8 cellular contexts compared by ENCODE assay signal in genomic region chr11:76783294-76783900, GRCh38. TPM values are rescaled to one million over a fixed set of nuclear protein-coding genes. Genes with fewer than 3 reads are reported as not detected.
DNase-seq lines count a peak whose midpoint lies in the region; ATAC-seq and TF ChIP-seq lines count a peak whose summit lies in the region.

TSKU (plus strand) TSS chr11:76783356; CDS start chr11:76795617, 12,261 bp downstream.

- H3K9ac ChIP-seq in smooth muscle cell (ENCODE audit: low read depth): peak within 1 kb of the TSS; percentile 98

- peaks cover 1% of the 10 kb centered on the region for H3F3A ChIP-seq in smooth muscle cell (ENCODE audit: low read depth)

- DNase-seq in CD1c-positive myeloid dendritic cell (ENCODE audit: extremely low spot score): peak; percentile 43
- peak; percentile 84 for DNase-seq in smooth muscle cell (lab: John Stamatoyannopoulos, UW; ENCODE audit: unreplicated experiment)

- H3K27me3 ChIP-seq in smooth muscle cell (ENCODE audit: low read depth): no peaks in the 10 kb centered on the region

- H2AFZ ChIP-seq in smooth muscle cell (ENCODE audit: low read depth): peak within 1 kb of the TSS; percentile 47

- no peaks in the 10 kb centered on the region for H3K36me3 ChIP-seq in smooth muscle cell (ENCODE audit: low read depth)

- no peak within 1 kb of the TSS for H3K27ac Mint-ChIP-seq in IgD-negative memory B cell

- H3K27ac ChIP-seq in adipose tissue (ENCODE audit: low read depth, low read length) (peak within 1 kb of the TSS; percentile 72), smooth muscle cell (ENCODE audit: low read depth) (peak within 1 kb of the TSS; percentile 100)

- no peak for TF ChIP-seq CTCF in smooth muscle cell (IDR thresholded peaks at IDR 0.05; ENCODE audit: borderline replicate concordance, insufficient read depth, poor library complexity, severe bottlenecking)

- H3K9me3 ChIP-seq in iPS-18c (ENCODE audit: control insufficient read depth, insufficient read depth, low read length) (no peaks in the 10 kb centered on the region), smooth muscle cell (replicated peaks; ENCODE audit: low read depth) (no peaks in the 10 kb centered on the region)

- ATAC-seq in GM21447 (IDR thresholded peaks at IDR 0.05; ENCODE audit: unreplicated experiment): no peak
- no peak for ATAC-seq in GM21515 (IDR thresholded peaks at IDR 0.05; ENCODE audit: unreplicated experiment)
- ATAC-seq in GM18867 (IDR thresholded peaks at IDR 0.05; ENCODE audit: unreplicated experiment): no peak

- H3K4me3 Mint-ChIP-seq in IgD-negative memory B cell: peak within 1 kb of the TSS in 3 of 4 donors; percentile 55 to 86 (median 70)

- peaks cover 42% of the 10 kb centered on the region for H3K27me3 Mint-ChIP-seq in IgD-negative memory B cell

- peaks cover 3 to 5% (median 4%) of the 10 kb centered on the region in 3 donors for H3K4me1 Mint-ChIP-seq in IgD-negative memory B cell

- peaks cover 43% of the 10 kb centered on the region for H4K20me1 ChIP-seq in smooth muscle cell (ENCODE audit: low read depth)

- peaks cover 49% of the 10 kb centered on the region for H3K79me2 ChIP-seq in smooth muscle cell (ENCODE audit: low read depth)

- H3K36me3 Mint-ChIP-seq in IgD-negative memory B cell: no peaks in the 10 kb centered on the region

- peak within 1 kb of the TSS; percentile 92 for H3K4me2 ChIP-seq in smooth muscle cell

- H3K9me3 Mint-ChIP-seq in IgD-negative memory B cell: peaks cover 0 to 4% (median 4%) of the 10 kb centered on the region in 3 donors

- 0 to 1% (median 0%) methylated on average over 74 to 78 of the region's 78 CpGs for WGBS in adipose tissue, 3 donors
- 2% methylated on average over 26 of the region's 78 CpGs for WGBS in smooth muscle cell (ENCODE audit: low lambda C conversion rate)

- peaks cover 50% of the 10 kb centered on the region for H3K4me1 ChIP-seq in smooth muscle cell (ENCODE audit: low read depth)

- H3K4me3 ChIP-seq in iPS-18c (ENCODE audit: insufficient read depth, low read depth, low read length) (peak within 1 kb of the TSS; percentile 95), smooth muscle cell (peak within 1 kb of the TSS; percentile 96)

RNA-seq across cellular contexts. Expression of gene TSKU, which starts in this region (rescaled TPM):
- polyA plus RNA-seq in IgD-negative memory B cell (not detected), adipose tissue (100 to 1,000 TPM in 1 of 3 donors, 10 to 100 TPM in 2; 46.7 to 129 (median 67.9) TPM), smooth muscle cell (122 and 144 TPM in 2 replicates)
- total RNA-seq in smooth muscle cell: 75.2 and 76.5 TPM in 2 replicates

Comparison
In these comparisons a context has a peak if more than half of its experiments do, and no peak if none do; other contexts are left out.
1. RNA of gene TSKU (polyA plus RNA-seq): 122 to 144 TPM in smooth muscle cell and 46.7 to 129 TPM in adipose tissue; not detected in IgD-negative memory B cell (single experiment); every median in the first group is over 10 times any median in the second.